In the genomic region with DNA sequence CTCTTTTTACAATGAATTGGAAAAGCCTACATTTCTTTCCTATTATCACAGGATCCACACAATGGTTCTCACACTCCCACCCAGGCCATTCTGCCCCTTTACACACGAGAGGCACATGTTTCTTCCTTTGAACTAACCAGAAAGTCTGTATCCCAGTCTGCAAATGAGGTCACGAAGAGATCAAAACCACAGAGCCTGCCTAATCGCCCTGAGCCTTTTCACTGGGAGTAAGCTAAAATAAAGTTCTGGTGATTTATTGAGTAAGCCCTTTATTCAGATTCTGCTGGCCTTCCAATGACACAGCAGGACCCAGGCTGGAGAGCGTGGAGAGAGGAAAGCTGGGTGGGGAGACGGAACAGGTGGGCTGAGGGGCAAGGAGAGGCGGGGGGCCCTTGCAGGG, we compare ENCODE assay signal across 12 cellular contexts.
A peak's percentile ranks its signal among the peaks of the same experiment; 100 is the strongest.
DNase-seq lines count a peak whose midpoint lies in the region; ATAC-seq and TF ChIP-seq lines count a peak whose summit lies in the region.
"Had no signal": no experiment of that assay in that cellular context is flagged by ENCODE, and none has a peak within 500 bp of the region (broad histone marks: within the 10 kb centered on the region; RNA-seq: fewer than 3 reads in every experiment).

No MANE protein-coding gene starts in this region.

- peaks cover 6% of the 10 kb centered on the region for H3K79me2 ChIP-seq in DND-41 (ENCODE audit: insufficient read depth, low read length)

- peaks cover 3% of the 10 kb centered on the region; the same call in 1 of the 2 replicates for H4K20me1 ChIP-seq in DND-41 (ENCODE audit: insufficient read depth, low read length)

- H3K4me2 ChIP-seq in DND-41 (ENCODE audit: insufficient read depth, low read length): no peak overlapping the region

- H3K4me1 ChIP-seq in DND-41 (ENCODE audit: insufficient read depth, low read length): no peaks in the 10 kb centered on the region
- peaks cover 0 to 56% (median 19%) of the 10 kb centered on the region in 3 donors for H3K4me1 ChIP-seq in esophagus squamous epithelium
- H3K4me1 ChIP-seq in naive thymus-derived CD4-positive, alpha-beta T cell (ENCODE audit: control insufficient read depth in 2 of 2, insufficient read depth in 2 of 2, low read length in 2 of 2): no peaks in the 10 kb centered on the region
- H3K4me1 ChIP-seq in prostate gland (replicated peaks): no peaks in the 10 kb centered on the region

- 11 to 30% methylated on average over 5 to 6 of the region's 6 CpGs for WGBS in esophagus squamous epithelium, 2 donors
- 42% methylated on average over 6 of the region's 6 CpGs for WGBS in prostate gland

- no peak overlapping the region for H3K27ac Mint-ChIP-seq in osteocyte (ENCODE audit: unreplicated experiment)
- H3K27ac Mint-ChIP-seq in naive thymus-derived CD4-positive, alpha-beta T cell: peak overlapping the region in 3 of 9 donors; percentile 0 to 19 (median 5)

- peak; percentile 92 for ATAC-seq in DND-41 (ENCODE audit: insufficient read depth, low read depth)
- no peak for ATAC-seq in naive thymus-derived CD4-positive, alpha-beta T cell
- ATAC-seq: K562 had no signal

- TF ChIP-seq POLR2A in esophagus squamous epithelium (IDR thresholded peaks at IDR 0.05) (no peak), prostate gland (IDR thresholded peaks at IDR 0.05) (no peak)

- H3K4me3 Mint-ChIP-seq in osteocyte (ENCODE audit: unreplicated experiment): no peak overlapping the region
- H3K4me3 Mint-ChIP-seq in naive thymus-derived CD4-positive, alpha-beta T cell: no peak overlapping the region

- H3K27me3 Mint-ChIP-seq in osteocyte (ENCODE audit: unreplicated experiment): no peaks in the 10 kb centered on the region
- H3K27me3 Mint-ChIP-seq in naive thymus-derived CD4-positive, alpha-beta T cell: no peaks in the 10 kb centered on the region
- H3K27me3 Mint-ChIP-seq: CD8-positive, alpha-beta memory T cell had no signal

- H3K27me3 ChIP-seq in DND-41 (ENCODE audit: insufficient read depth, low read length, poor library complexity) (no peaks in the 10 kb centered on the region), esophagus squamous epithelium (no peaks in the 10 kb centered on the region), prostate gland (replicated peaks; ENCODE audit: insufficient read depth) (no peaks in the 10 kb centered on the region)
- no peaks in the 10 kb centered on the region for H3K27me3 ChIP-seq in naive thymus-derived CD4-positive, alpha-beta T cell (ENCODE audit: control insufficient read depth in 2 of 2, insufficient read depth in 2 of 2, low read length in 2 of 2)

- POLR2A ChIA-PET in naive thymus-derived CD4-positive, alpha-beta T cell (lab: Charles Lee): no interaction called here

- DNase-seq in DND-41 (peak; percentile 39), OCI-M1 (lab: John Stamatoyannopoulos, UW) (peak; percentile 21), esophagus squamous epithelium (lab: John Stamatoyannopoulos, UW) (no peak), osteocyte (ENCODE audit: extremely low spot score, unreplicated experiment) (peak; percentile 34), Ammon's horn (ENCODE audit: low spot score) (no peak), NCI-H2227 treated with DMSO at 0.1 percent for 48 hours (lab: John Stamatoyannopoulos, UW) (no peak), prostate gland (ENCODE audit: low spot score) (no peak)
- DNase-seq in naive thymus-derived CD4-positive, alpha-beta T cell: no peak
- DNase-seq: activated naive CD4-positive, alpha-beta T cell treated with anti-CD3 and anti-CD28 coated beads, Interleukin-2, amount 50 U/mL, for 16 hours; CD8-positive, alpha-beta memory T cell; islet precursor cell had no signal

- H3K9ac ChIP-seq in DND-41 (ENCODE audit: low read depth, low read length): no peak overlapping the region

- H3K9me3 ChIP-seq in DND-41 (ENCODE audit: insufficient read depth, low read length, severe bottlenecking) (no peaks in the 10 kb centered on the region), esophagus squamous epithelium (no peaks in the 10 kb centered on the region), prostate gland (no peaks in the 10 kb centered on the region)
- no peaks in the 10 kb centered on the region for H3K9me3 ChIP-seq in naive thymus-derived CD4-positive, alpha-beta T cell (ENCODE audit: control insufficient read depth in 2 of 3, low read length in 3 of 3)

- intact Hi-C loops in esophagus squamous epithelium (cut with DNase I): no loop called here
- intact Hi-C loops in naive thymus-derived CD4-positive, alpha-beta T cell (cut with micrococcal nuclease): no loop called here
- intact Hi-C loops in prostate gland (cut with DNase I): no loop called here

- H3K9me3 Mint-ChIP-seq in osteocyte (ENCODE audit: unreplicated experiment): no peaks in the 10 kb centered on the region
- peaks cover 0 to 1% (median 0%) of the 10 kb centered on the region in 11 donors for H3K9me3 Mint-ChIP-seq in naive thymus-derived CD4-positive, alpha-beta T cell
- H3K9me3 Mint-ChIP-seq: CD8-positive, alpha-beta memory T cell had no signal

- H3K36me3 Mint-ChIP-seq in osteocyte (ENCODE audit: unreplicated experiment): peaks cover 41% of the 10 kb centered on the region
- peaks cover 5 to 36% (median 21%) of the 10 kb centered on the region in 5 donors for H3K36me3 Mint-ChIP-seq in naive thymus-derived CD4-positive, alpha-beta T cell

- H3K27ac ChIP-seq in DND-41 (ENCODE audit: low read length) (no peak overlapping the region), esophagus squamous epithelium (peak overlapping the region; percentile 67 to 79 (median 74)), prostate gland (no peak overlapping the region)
- H3K27ac ChIP-seq in naive thymus-derived CD4-positive, alpha-beta T cell (ENCODE audit: low read depth, low read length): no peak overlapping the region

- CTCF ChIA-PET in naive thymus-derived CD4-positive, alpha-beta T cell (lab: Charles Lee): no interaction called here

- H3K36me3 ChIP-seq in DND-41 (ENCODE audit: insufficient read depth, low read length) (peaks cover 87% of the 10 kb centered on the region), esophagus squamous epithelium (peaks cover 0 to 56% (median 0%) of the 10 kb centered on the region in 3 donors), prostate gland (no peaks in the 10 kb centered on the region)
- H3K36me3 ChIP-seq in naive thymus-derived CD4-positive, alpha-beta T cell (ENCODE audit: control insufficient read depth in 2 of 3, insufficient read depth in 3 of 3, low read length in 3 of 3): peaks cover 0 to 39% (median under 1%) of the 10 kb centered on the region in 3 experiments

- TF ChIP-seq CTCF in DND-41 (IDR thresholded peaks at IDR 0.05; ENCODE audit: borderline replicate concordance, extremely low read depth, low read length, poor library complexity, severe bottlenecking) (no peak), esophagus squamous epithelium (IDR thresholded peaks at IDR 0.05) (no peak), osteocyte (IDR thresholded peaks at IDR 0.05) (no peak), prostate gland (IDR thresholded peaks at IDR 0.05) (no peak)

- H3K4me3 ChIP-seq in DND-41 (ENCODE audit: low read depth in 1 of 2, low read length in 2 of 2) (no peak overlapping the region), esophagus squamous epithelium (peak overlapping the region in 3 of 4 donors; percentile 13 to 35 (median 23)), prostate gland (no peak overlapping the region)
- no peak overlapping the region for H3K4me3 ChIP-seq in naive thymus-derived CD4-positive, alpha-beta T cell (ENCODE audit: low read length)
- H3K4me3 ChIP-seq: K562 had no signal

- no peak overlapping the region for H2AFZ ChIP-seq in DND-41 (ENCODE audit: low read depth, low read length)

- peaks cover 16% of the 10 kb centered on the region for H3K4me1 Mint-ChIP-seq in osteocyte (ENCODE audit: unreplicated experiment)
- H3K4me1 Mint-ChIP-seq in naive thymus-derived CD4-positive, alpha-beta T cell: peaks cover 0 to 6% (median 4%) of the 10 kb centered on the region in 7 donors

Comparison
In these comparisons a context has a peak if more than half of its experiments do, and no peak if none do; other contexts are left out.
1. DNase-seq: peak in DND-41 (single experiment), OCI-M1 (single experiment) and osteocyte (single experiment); none in esophagus squamous epithelium (single experiment), Ammon's horn (single experiment), naive thymus-derived CD4-positive, alpha-beta T cell (0 of 9), NCI-H2227 treated with DMSO at 0.1 percent for 48 hours (single experiment) and prostate gland (single experiment).
2. H3K27ac ChIP-seq: peak in esophagus squamous epithelium (4 of 4); none in DND-41 (single experiment), naive thymus-derived CD4-positive, alpha-beta T cell (single experiment) and prostate gland (0 of 2).
3. H3K4me3 ChIP-seq: peak in esophagus squamous epithelium (3 of 4); none in DND-41 (0 of 2), naive thymus-derived CD4-positive, alpha-beta T cell (single experiment) and prostate gland (0 of 2).